1 cellular context compared by ENCODE assay signal in the genomic region with DNA sequence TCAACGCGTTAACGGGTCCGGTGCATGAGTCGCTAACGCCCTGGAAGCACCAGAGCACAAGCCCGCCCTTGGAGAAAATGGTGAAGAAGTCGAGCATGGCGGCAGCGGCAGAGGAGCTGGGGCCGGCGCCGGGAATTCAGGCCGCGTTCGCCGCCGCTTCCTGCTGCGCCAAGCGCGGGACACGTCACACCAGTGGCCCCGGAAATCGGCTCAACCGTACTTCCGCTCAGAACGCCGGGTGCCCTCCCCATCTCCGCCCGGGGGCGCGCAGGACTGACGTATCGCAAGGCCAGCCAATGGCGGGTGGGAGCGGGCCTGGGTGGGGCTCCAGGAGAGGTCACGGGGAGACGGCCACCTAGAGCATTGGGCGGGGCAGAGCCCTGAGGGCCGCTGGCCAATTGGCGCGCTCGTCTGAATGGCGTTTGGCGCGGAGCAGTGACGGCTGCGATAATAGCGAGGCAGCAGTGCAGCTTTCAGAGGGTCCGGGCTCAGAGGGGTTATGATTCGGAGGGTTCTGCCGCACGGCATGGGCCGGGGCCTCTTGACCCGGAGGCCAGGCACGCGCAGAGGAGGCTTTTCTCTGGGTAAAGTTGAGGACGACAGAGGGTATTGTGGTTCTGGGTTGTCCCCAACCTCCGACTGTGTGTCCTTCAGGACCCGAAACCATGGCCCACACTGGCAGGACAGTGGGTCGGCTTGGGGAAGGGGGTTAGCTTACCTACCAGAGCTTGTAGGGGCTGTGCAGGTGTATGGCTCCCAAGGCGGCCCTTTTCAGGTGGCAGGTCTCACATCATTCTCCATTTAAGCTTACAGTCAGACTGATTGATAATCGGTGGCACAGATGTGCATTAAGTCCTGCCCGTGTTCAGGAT.
TF ChIP-seq lines count a peak whose summit lies in the region.

A gene (plus strand): TSS at position 447 of the 872 bp plus-strand sequence. CDS start 53 bp downstream, at position 500.
A gene with protein sequence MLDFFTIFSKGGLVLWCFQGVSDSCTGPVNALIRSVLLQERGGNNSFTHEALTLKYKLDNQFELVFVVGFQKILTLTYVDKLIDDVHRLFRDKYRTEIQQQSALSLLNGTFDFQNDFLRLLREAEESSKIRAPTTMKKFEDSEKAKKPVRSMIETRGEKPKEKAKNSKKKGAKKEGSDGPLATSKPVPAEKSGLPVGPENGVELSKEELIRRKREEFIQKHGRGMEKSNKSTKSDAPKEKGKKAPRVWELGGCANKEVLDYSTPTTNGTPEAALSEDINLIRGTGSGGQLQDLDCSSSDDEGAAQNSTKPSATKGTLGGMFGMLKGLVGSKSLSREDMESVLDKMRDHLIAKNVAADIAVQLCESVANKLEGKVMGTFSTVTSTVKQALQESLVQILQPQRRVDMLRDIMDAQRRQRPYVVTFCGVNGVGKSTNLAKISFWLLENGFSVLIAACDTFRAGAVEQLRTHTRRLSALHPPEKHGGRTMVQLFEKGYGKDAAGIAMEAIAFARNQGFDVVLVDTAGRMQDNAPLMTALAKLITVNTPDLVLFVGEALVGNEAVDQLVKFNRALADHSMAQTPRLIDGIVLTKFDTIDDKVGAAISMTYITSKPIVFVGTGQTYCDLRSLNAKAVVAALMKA (minus strand): TSS at position 188 of the 872 bp plus-strand sequence. CDS start 91 bp downstream, at position 97.

TF ChIP-seq in HepG2, 621 proteins besides CTCF, POLR2A, EP300 and RAD21 (continued from another document and continues in another):
- TF ChIP-seq, protein P1, sequence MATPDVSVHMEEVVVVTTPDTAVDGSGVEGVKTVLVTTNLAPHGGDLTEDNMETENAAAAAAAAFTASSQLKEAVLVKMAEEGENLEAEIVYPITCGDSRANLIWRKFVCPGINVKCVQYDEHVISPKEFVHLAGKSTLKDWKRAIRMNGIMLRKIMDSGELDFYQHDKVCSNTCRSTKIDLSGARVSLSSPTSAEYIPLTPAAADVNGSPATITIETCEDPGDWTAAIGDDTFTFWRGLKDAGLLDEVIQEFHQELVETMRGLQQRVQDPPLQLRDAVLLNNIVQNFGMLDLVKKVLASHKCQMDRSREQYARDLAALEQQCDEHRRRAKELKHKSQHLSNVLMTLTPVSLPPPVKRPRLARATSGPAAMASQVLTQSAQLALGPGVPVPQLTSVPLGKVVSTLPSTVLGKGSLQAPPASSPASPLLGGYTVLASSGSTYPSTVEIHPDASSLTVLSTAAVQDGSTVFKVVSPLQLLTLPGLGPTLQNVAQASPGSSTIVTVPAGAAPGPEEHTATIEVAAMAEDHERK (CRISPR knock-in tag; IDR thresholded peaks at IDR 0.05; ENCODE audit: low read depth), result 0 out of 2 replicates have a peak, but pooled peaks have one; percentile 40
- TF ChIP-seq, protein P2, sequence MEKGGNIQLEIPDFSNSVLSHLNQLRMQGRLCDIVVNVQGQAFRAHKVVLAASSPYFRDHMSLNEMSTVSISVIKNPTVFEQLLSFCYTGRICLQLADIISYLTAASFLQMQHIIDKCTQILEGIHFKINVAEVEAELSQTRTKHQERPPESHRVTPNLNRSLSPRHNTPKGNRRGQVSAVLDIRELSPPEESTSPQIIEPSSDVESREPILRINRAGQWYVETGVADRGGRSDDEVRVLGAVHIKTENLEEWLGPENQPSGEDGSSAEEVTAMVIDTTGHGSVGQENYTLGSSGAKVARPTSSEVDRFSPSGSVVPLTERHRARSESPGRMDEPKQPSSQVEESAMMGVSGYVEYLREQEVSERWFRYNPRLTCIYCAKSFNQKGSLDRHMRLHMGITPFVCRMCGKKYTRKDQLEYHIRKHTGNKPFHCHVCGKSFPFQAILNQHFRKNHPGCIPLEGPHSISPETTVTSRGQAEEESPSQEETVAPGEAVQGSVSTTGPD (CRISPR knock-in tag; IDR thresholded peaks at IDR 0.05), result no peak
- TF ChIP-seq ZNF264 (CRISPR knock-in tag; IDR thresholded peaks at IDR 0.05) (no peak), KLF12 (CRISPR knock-in tag; IDR thresholded peaks at IDR 0.05; ENCODE audit: borderline replicate concordance) (peak; percentile 88; the same call in 1 of the 2 replicates), ZNF431 (CRISPR knock-in tag; IDR thresholded peaks at IDR 0.05; ENCODE audit: borderline replicate concordance, low read depth) (0 out of 2 replicates have a peak, but pooled peaks have one; percentile 48), PPARG (CRISPR knock-in tag; conservative IDR thresholded peaks at IDR 0.05) (peak; percentile 29), CCAR2 (optimal IDR thresholded peaks at IDR 0.05; ENCODE audit: low read depth, low read length) (no peak), ZBTB38 (CRISPR knock-in tag; IDR thresholded peaks at IDR 0.05) (peak; percentile 67), ZKSCAN8 (CRISPR knock-in tag; IDR thresholded peaks at IDR 0.05; ENCODE audit: borderline replicate concordance) (no peak), KLF11 (CRISPR knock-in tag; IDR thresholded peaks at IDR 0.05) (no peak), HOXD1 (CRISPR knock-in tag; IDR thresholded peaks at IDR 0.05) (peak; percentile 77), PCBP1 (IDR thresholded peaks at IDR 0.05; ENCODE audit: borderline replicate concordance, low read depth, low read length) (peak; percentile 64; the same call in 1 of the 2 replicates), ZSCAN9 (CRISPR knock-in tag; IDR thresholded peaks at IDR 0.05; ENCODE audit: borderline replicate concordance) (no peak), CHD4 (IDR thresholded peaks at IDR 0.05; ENCODE audit: borderline replicate concordance, low read length) (no peak), ZMAT3 (CRISPR knock-in tag; conservative IDR thresholded peaks at IDR 0.05) (peak; percentile 90), ZNF737 (CRISPR knock-in tag; IDR thresholded peaks at IDR 0.05; ENCODE audit: borderline replicate concordance) (no peak), EED (CRISPR knock-in tag; IDR thresholded peaks at IDR 0.05) (no peak), ZNF672 (CRISPR knock-in tag; IDR thresholded peaks at IDR 0.05) (no peak), ZKSCAN1 (IDR thresholded peaks at IDR 0.05; ENCODE audit: low read length) (no peak), ZNF547 (CRISPR knock-in tag; IDR thresholded peaks at IDR 0.05) (peak; percentile 78), SMAD1 (CRISPR knock-in tag; IDR thresholded peaks at IDR 0.05; ENCODE audit: borderline replicate concordance, low read depth) (no peak), SMAD9 (CRISPR knock-in tag; IDR thresholded peaks at IDR 0.05) (no peak), ATAD3A (CRISPR knock-in tag; IDR thresholded peaks at IDR 0.05) (no peak), NR2F6 (IDR thresholded peaks at IDR 0.05) (no peak; the same call in 1 of the 2 replicates), NR2F6 (CRISPR knock-in tag; IDR thresholded peaks at IDR 0.05) (peak; percentile 54; the same call in 1 of the 2 replicates), CCDC6 (CRISPR knock-in tag; IDR thresholded peaks at IDR 0.05) (no peak), ZNF652 (CRISPR knock-in tag; IDR thresholded peaks at IDR 0.05; ENCODE audit: borderline replicate concordance, low read depth) (no peak), MTA3 (CRISPR knock-in tag; IDR thresholded peaks at IDR 0.05) (no peak), ZNF660 (CRISPR knock-in tag; IDR thresholded peaks at IDR 0.05; ENCODE audit: borderline replicate concordance, low read depth) (no peak), ZNF724P (CRISPR knock-in tag; IDR thresholded peaks at IDR 0.05; ENCODE audit: borderline replicate concordance) (no peak), CBX2 (IDR thresholded peaks at IDR 0.05; ENCODE audit: low read depth, low read length) (no peak), CBX2 (CRISPR knock-in tag; IDR thresholded peaks at IDR 0.05; ENCODE audit: low read depth) (no peak), HMG20B (CRISPR knock-in tag; conservative IDR thresholded peaks at IDR 0.05) (no peak; the same call in 1 of the 2 replicates), KDM4B (CRISPR knock-in tag; IDR thresholded peaks at IDR 0.05) (no peak; the same call in 1 of the 2 replicates), NRL (CRISPR knock-in tag; IDR thresholded peaks at IDR 0.05; ENCODE audit: borderline replicate concordance) (peak; percentile 66; the same call in 1 of the 2 replicates), MED13 (CRISPR knock-in tag; IDR thresholded peaks at IDR 0.05) (no peak)
- TF ChIP-seq, protein P3, sequence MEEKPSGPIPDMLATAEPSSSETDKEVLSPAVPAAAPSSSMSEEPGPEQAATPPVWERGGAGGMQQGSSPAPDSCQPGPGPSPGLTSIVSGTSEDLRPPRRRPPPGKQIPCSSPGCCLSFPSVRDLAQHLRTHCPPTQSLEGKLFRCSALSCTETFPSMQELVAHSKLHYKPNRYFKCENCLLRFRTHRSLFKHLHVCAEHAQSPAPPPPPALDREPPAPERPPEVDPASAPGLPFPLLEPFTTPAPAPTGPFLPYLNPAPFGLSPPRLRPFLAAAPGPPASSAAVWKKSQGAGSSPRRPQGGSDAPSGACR (CRISPR knock-in tag; IDR thresholded peaks at IDR 0.05), result no peak
- TF ChIP-seq, protein P4, sequence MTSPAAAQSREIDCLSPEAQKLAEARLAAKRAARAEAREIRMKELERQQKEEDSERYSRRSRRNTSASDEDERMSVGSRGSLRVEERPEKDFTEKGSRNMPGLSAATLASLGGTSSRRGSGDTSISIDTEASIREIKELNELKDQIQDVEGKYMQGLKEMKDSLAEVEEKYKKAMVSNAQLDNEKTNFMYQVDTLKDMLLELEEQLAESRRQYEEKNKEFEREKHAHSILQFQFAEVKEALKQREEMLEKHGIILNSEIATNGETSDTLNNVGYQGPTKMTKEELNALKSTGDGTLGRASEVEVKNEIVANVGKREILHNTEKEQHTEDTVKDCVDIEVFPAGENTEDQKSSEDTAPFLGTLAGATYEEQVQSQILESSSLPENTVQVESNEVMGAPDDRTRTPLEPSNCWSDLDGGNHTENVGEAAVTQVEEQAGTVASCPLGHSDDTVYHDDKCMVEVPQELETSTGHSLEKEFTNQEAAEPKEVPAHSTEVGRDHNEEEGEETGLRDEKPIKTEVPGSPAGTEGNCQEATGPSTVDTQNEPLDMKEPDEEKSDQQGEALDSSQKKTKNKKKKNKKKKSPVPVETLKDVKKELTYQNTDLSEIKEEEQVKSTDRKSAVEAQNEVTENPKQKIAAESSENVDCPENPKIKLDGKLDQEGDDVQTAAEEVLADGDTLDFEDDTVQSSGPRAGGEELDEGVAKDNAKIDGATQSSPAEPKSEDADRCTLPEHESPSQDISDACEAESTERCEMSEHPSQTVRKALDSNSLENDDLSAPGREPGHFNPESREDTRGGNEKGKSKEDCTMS (CRISPR knock-in tag; conservative IDR thresholded peaks at IDR 0.05), result no peak
- TF ChIP-seq, protein P5, sequence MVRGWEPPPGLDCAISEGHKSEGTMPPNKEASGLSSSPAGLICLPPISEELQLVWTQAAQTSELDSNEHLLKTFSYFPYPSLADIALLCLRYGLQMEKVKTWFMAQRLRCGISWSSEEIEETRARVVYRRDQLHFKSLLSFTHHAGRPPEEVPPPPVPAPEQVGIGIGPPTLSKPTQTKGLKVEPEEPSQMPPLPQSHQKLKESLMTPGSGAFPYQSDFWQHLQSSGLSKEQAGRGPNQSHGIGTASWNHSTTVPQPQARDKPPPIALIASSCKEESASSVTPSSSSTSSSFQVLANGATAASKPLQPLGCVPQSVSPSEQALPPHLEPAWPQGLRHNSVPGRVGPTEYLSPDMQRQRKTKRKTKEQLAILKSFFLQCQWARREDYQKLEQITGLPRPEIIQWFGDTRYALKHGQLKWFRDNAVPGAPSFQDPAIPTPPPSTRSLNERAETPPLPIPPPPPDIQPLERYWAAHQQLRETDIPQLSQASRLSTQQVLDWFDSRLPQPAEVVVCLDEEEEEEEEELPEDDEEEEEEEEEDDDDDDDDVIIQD (CRISPR knock-in tag; IDR thresholded peaks at IDR 0.05; ENCODE audit: low read depth), result peak; percentile 54; the same call in 1 of the 2 replicates
- TF ChIP-seq, protein P6, sequence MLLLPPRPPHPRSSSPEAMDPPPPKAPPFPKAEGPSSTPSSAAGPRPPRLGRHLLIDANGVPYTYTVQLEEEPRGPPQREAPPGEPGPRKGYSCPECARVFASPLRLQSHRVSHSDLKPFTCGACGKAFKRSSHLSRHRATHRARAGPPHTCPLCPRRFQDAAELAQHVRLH (CRISPR knock-in tag; IDR thresholded peaks at IDR 0.05; ENCODE audit: borderline replicate concordance, low read depth), result no peak
- TF ChIP-seq, protein P7, sequence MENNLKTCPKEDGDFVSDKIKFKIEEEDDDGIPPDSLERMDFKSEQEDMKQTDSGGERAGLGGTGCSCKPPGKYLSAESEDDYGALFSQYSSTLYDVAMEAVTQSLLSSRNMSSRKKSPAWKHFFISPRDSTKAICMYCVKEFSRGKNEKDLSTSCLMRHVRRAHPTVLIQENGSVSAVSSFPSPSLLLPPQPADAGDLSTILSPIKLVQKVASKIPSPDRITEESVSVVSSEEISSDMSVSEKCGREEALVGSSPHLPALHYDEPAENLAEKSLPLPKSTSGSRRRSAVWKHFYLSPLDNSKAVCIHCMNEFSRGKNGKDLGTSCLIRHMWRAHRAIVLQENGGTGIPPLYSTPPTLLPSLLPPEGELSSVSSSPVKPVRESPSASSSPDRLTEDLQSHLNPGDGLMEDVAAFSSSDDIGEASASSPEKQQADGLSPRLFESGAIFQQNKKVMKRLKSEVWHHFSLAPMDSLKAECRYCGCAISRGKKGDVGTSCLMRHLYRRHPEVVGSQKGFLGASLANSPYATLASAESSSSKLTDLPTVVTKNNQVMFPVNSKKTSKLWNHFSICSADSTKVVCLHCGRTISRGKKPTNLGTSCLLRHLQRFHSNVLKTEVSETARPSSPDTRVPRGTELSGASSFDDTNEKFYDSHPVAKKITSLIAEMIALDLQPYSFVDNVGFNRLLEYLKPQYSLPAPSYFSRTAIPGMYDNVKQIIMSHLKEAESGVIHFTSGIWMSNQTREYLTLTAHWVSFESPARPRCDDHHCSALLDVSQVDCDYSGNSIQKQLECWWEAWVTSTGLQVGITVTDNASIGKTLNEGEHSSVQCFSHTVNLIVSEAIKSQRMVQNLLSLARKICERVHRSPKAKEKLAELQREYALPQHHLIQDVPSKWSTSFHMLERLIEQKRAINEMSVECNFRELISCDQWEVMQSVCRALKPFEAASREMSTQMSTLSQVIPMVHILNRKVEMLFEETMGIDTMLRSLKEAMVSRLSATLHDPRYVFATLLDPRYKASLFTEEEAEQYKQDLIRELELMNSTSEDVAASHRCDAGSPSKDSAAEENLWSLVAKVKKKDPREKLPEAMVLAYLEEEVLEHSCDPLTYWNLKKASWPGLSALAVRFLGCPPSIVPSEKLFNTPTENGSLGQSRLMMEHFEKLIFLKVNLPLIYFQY (CRISPR knock-in tag; IDR thresholded peaks at IDR 0.05; ENCODE audit: borderline replicate concordance), result 0 out of 2 replicates have a peak, but pooled peaks have one; percentile 18
- TF ChIP-seq, protein P8, sequence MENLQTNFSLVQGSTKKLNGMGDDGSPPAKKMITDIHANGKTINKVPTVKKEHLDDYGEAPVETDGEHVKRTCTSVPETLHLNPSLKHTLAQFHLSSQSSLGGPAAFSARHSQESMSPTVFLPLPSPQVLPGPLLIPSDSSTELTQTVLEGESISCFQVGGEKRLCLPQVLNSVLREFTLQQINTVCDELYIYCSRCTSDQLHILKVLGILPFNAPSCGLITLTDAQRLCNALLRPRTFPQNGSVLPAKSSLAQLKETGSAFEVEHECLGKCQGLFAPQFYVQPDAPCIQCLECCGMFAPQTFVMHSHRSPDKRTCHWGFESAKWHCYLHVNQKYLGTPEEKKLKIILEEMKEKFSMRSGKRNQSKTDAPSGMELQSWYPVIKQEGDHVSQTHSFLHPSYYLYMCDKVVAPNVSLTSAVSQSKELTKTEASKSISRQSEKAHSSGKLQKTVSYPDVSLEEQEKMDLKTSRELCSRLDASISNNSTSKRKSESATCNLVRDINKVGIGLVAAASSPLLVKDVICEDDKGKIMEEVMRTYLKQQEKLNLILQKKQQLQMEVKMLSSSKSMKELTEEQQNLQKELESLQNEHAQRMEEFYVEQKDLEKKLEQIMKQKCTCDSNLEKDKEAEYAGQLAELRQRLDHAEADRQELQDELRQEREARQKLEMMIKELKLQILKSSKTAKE (CRISPR knock-in tag; IDR thresholded peaks at IDR 0.05; ENCODE audit: borderline replicate concordance), result no peak
